10 cellular contexts compared by ENCODE assay signal in genomic region chr13:76879876-76880270, GRCh38. TPM values are rescaled to one million over a fixed set of nuclear protein-coding genes. Genes with fewer than 3 reads are reported as not detected.
A peak's percentile ranks its signal among the peaks of the same experiment; 100 is the strongest.
DNase-seq lines count a peak whose midpoint lies in the region; ATAC-seq, FAIRE-seq and TF ChIP-seq lines count a peak whose summit lies in the region.
"Had no signal": no experiment of that assay in that cellular context is flagged by ENCODE, and none has a peak within 500 bp of the region (broad histone marks: within the 10 kb centered on the region; RNA-seq: fewer than 3 reads in every experiment).

No MANE protein-coding gene starts in this region.

- H4K20me1 ChIP-seq in SK-N-SH (ENCODE audit: insufficient read depth) (no peaks in the 10 kb centered on the region), keratinocyte (ENCODE audit: control insufficient read depth, extremely low read depth, insufficient read depth, low read length) (no peaks in the 10 kb centered on the region)

- H3K4me1 Mint-ChIP-seq in stimulated activated naive CD8-positive, alpha-beta T cell treated with anti-CD3 and anti-CD28 coated beads, Interleukin-15, Interleukin-2, amounts not matched to agents 100 ng/mL and 50 ng/mL, for 24 hours (ENCODE audit: low read depth) = peaks cover 44% of the 10 kb centered on the region

- H3K9ac ChIP-seq in SK-N-SH = no peak overlapping the region; the same call in 1 of the 2 replicates
- H3K9ac ChIP-seq in keratinocyte (ENCODE audit: control insufficient read depth, extremely low read depth, insufficient read depth, low read length) = no peak overlapping the region

- peak overlapping the region; percentile 39 for H3K27ac Mint-ChIP-seq in stimulated activated naive CD8-positive, alpha-beta T cell treated with anti-CD3 and anti-CD28 coated beads, Interleukin-15, Interleukin-2, amounts not matched to agents 100 ng/mL and 50 ng/mL, for 24 hours

- H3K4me1 ChIP-seq in SK-N-SH (ENCODE audit: control insufficient read depth in 1 of 2, insufficient read depth in 2 of 2, low read depth in 1 of 2, low read length in 1 of 2) (peaks cover 11 to 14% of the 10 kb centered on the region in 2 experiments; a peak in 3 of 4 replicates), keratinocyte (ENCODE audit: control insufficient read depth, extremely low read depth, insufficient read depth, low read length) (peaks cover 33% of the 10 kb centered on the region)

- CTCF ChIA-PET in SK-N-SH (lab: Yijun Ruan, JAX) = interaction anchor here (1.0 to 1.4 kb wide), 2 partner anchors 34 to 124 kb away, joined by 3 to 5 read pairs; no protein-coding TSS in a partner anchor

- ATAC-seq in stimulated activated naive CD8-positive, alpha-beta T cell treated with anti-CD3 and anti-CD28 coated beads, Interleukin-15, Interleukin-2, amounts not matched to agents 100 U/mL and 50 U/mL, for 24 hours = no peak

- no peaks in the 10 kb centered on the region for H3K27me3 ChIP-seq in SK-N-SH (ENCODE audit: insufficient read depth)
- H3K27me3 ChIP-seq in keratinocyte (ENCODE audit: control insufficient read depth, extremely low read depth, insufficient read depth, low read length) = no peaks in the 10 kb centered on the region

- peak overlapping the region; percentile 78 to 84 for H3K27ac ChIP-seq in SK-N-SH (ENCODE audit: low read depth in 2 of 2, low read length in 1 of 2)
- H3K27ac ChIP-seq in keratinocyte (ENCODE audit: control insufficient read depth, insufficient read depth, low read length) = peak overlapping the region; percentile 29
- H3K27ac ChIP-seq: C4-2B had no signal

- TF ChIP-seq CTCF in SK-N-SH (IDR thresholded peaks at IDR 0.05) = no peak
- TF ChIP-seq CTCF in keratinocyte (optimal IDR thresholded peaks at IDR 0.05 in 1 of 3, IDR thresholded peaks at IDR 0.05 in 1 of 3, conservative IDR thresholded peaks at IDR 0.05 in 1 of 3; ENCODE audit: extremely low read depth in 1 of 3, insufficient read depth in 2 of 3, low read length in 3 of 3) = no peak

- H3K36me3 ChIP-seq in SK-N-SH (replicated peaks in 1 of 2; ENCODE audit: control insufficient read depth in 1 of 2, insufficient read depth in 2 of 2, low read length in 1 of 2) = no peaks in the 10 kb centered on the region
- no peaks in the 10 kb centered on the region for H3K36me3 ChIP-seq in keratinocyte (ENCODE audit: control insufficient read depth in 2 of 2, extremely low read depth in 1 of 2, insufficient read depth in 2 of 2, low read length in 2 of 2)

- DNase-seq in stimulated activated naive CD8-positive, alpha-beta T cell treated with anti-CD3 and anti-CD28 coated beads, Interleukin-15, Interleukin-2, amounts not matched to agents 100 U/mL and 50 U/mL, for 24 hours = no peak
- no peak for DNase-seq in SK-N-SH
- no peak for DNase-seq in keratinocyte (ENCODE audit: low read depth, low spot score)
- no peak for DNase-seq in retina
- no peak for DNase-seq in superior temporal gyrus (ENCODE audit: extremely low spot score)
- no peak for DNase-seq in A172 (ENCODE audit: low spot score)
- DNase-seq in GM19240 (ENCODE audit: insufficient read length, low spot score) = no peak
- DNase-seq: NCI-H446 had no signal

- no peaks in the 10 kb centered on the region for H3K9me1 ChIP-seq in keratinocyte (ENCODE audit: control insufficient read depth, extremely low read depth, insufficient read depth, low read length)

- 76% methylated on average over 3 of the region's 3 CpGs for WGBS in SK-N-SH (ENCODE audit: low lambda C conversion rate)

- no peaks in the 10 kb centered on the region for H3K9me3 Mint-ChIP-seq in stimulated activated naive CD8-positive, alpha-beta T cell treated with anti-CD3 and anti-CD28 coated beads, Interleukin-15, Interleukin-2, amounts not matched to agents 100 ng/mL and 50 ng/mL, for 24 hours

- H3K79me2 ChIP-seq in SK-N-SH (ENCODE audit: insufficient read depth) = peaks cover 6% of the 10 kb centered on the region; the same call in 1 of the 2 replicates
- H3K79me2 ChIP-seq in keratinocyte (ENCODE audit: control insufficient read depth, insufficient read depth, low read length) = peaks cover 18% of the 10 kb centered on the region

- peak overlapping the region; percentile 67 for H3K4me2 ChIP-seq in SK-N-SH
- peak overlapping the region; percentile 75 for H3K4me2 ChIP-seq in keratinocyte (ENCODE audit: control insufficient read depth, extremely low read depth, insufficient read depth, low read depth, low read length)

- H3K36me3 Mint-ChIP-seq in stimulated activated naive CD8-positive, alpha-beta T cell treated with anti-CD3 and anti-CD28 coated beads, Interleukin-15, Interleukin-2, amounts not matched to agents 100 ng/mL and 50 ng/mL, for 24 hours (ENCODE audit: low read depth) = peaks cover 8% of the 10 kb centered on the region

- no peaks in the 10 kb centered on the region for H3K9me2 ChIP-seq in SK-N-SH

- peaks cover 19% of the 10 kb centered on the region for H3F3A ChIP-seq in SK-N-SH (replicated peaks; ENCODE audit: insufficient read depth)

- H3K4me3 Mint-ChIP-seq in stimulated activated naive CD8-positive, alpha-beta T cell treated with anti-CD3 and anti-CD28 coated beads, Interleukin-15, Interleukin-2, amounts not matched to agents 100 ng/mL and 50 ng/mL, for 24 hours = no peak overlapping the region

- no peak for FAIRE-seq in keratinocyte (lab: Jason Lieb, UNC)

- peaks cover 3% of the 10 kb centered on the region for H3K27me3 Mint-ChIP-seq in stimulated activated naive CD8-positive, alpha-beta T cell treated with anti-CD3 and anti-CD28 coated beads, Interleukin-15, Interleukin-2, amounts not matched to agents 100 ng/mL and 50 ng/mL, for 24 hours

- dilution Hi-C loops in keratinocyte (cut with MboI; ENCODE audit: extremely low pct_ligation_motif_present, low sequenced_read_pairs) = no loop called here

- TF ChIP-seq RAD21 in SK-N-SH (IDR thresholded peaks at IDR 0.05; ENCODE audit: low read length) = no peak

- H2AFZ ChIP-seq in SK-N-SH (ENCODE audit: low read depth) (peak overlapping the region; percentile 76; the same call in 1 of the 2 replicates), keratinocyte (ENCODE audit: control insufficient read depth, low read length) (no peak overlapping the region)

- TF ChIP-seq EP300 in SK-N-SH (IDR thresholded peaks at IDR 0.05; ENCODE audit: borderline replicate concordance in 1 of 2, low read depth in 1 of 2, low read length in 1 of 2) = no peak

- H3K9me3 ChIP-seq in SK-N-SH (no peaks in the 10 kb centered on the region), keratinocyte (ENCODE audit: control insufficient read depth, low read depth, low read length) (no peaks in the 10 kb centered on the region)

- H3K4me3 ChIP-seq in SK-N-SH (ENCODE audit: low read depth in 2 of 2, low read length in 1 of 2) (no peak overlapping the region), keratinocyte (ENCODE audit: control insufficient read depth in 2 of 3, extremely low read depth in 1 of 3, insufficient read depth in 2 of 3, low read depth in 1 of 3, low read length in 3 of 3) (peak overlapping the region in 2 of 3 experiments; percentile 16 to 23)

- POLR2A ChIA-PET in SK-N-SH (lab: Yijun Ruan, JAX) = no interaction called here

TF ChIP-seq in SK-N-SH, 30 proteins besides CTCF, POLR2A, EP300 and RAD21:
- TF ChIP-seq MAX (IDR thresholded peaks at IDR 0.05; ENCODE audit: low read depth) (no peak), JUND (IDR thresholded peaks at IDR 0.05) (no peak), EZH2phosphoT487 (IDR thresholded peaks at IDR 0.05; ENCODE audit: borderline replicate concordance, low read depth) (no peak), SIN3A (IDR thresholded peaks at IDR 0.05; ENCODE audit: borderline replicate concordance, low read depth, low read length) (no peak), SMC3 (IDR thresholded peaks at IDR 0.05; ENCODE audit: low read depth, low read length) (no peak), NFIC (IDR thresholded peaks at IDR 0.05; ENCODE audit: borderline replicate concordance) (no peak), RCOR1 (IDR thresholded peaks at IDR 0.05; ENCODE audit: low read length) (no peak), FOSL2 (IDR thresholded peaks at IDR 0.05; ENCODE audit: borderline replicate concordance, low read depth) (no peak), TAF1 (IDR thresholded peaks at IDR 0.05; ENCODE audit: borderline replicate concordance, low read depth, low read length) (no peak), NRF1 (IDR thresholded peaks at IDR 0.05; ENCODE audit: low read depth, low read length) (no peak), YY1 (IDR thresholded peaks at IDR 0.05; ENCODE audit: low read depth) (no peak), RFX5 (IDR thresholded peaks at IDR 0.05; ENCODE audit: low read length) (no peak), CHD2 (IDR thresholded peaks at IDR 0.05; ENCODE audit: low read length, partially characterized antibody) (no peak), TEAD4 (IDR thresholded peaks at IDR 0.05; ENCODE audit: borderline replicate concordance, insufficient read depth) (no peak)

RNA-seq across cellular contexts. Expression of gene KCTD12, which starts 6.3 kb away (rescaled TPM):
- polyA plus RNA-seq in SK-N-SH (2012; rRNA removed) (0.93 and 1.0 TPM in 2 replicates), keratinocyte (8.9 to 18.9 TPM (median 18.2 TPM) in 3 replicates)
- 1.7 TPM in 2 replicates for polyA plus RNA-seq in SK-N-SH (2012; cell fraction: cytosol; rRNA removed)
- polyA plus RNA-seq in SK-N-SH (2012; cell fraction: nucleus; rRNA removed) = 0.40 and 0.61 TPM in 2 replicates
- polyA plus RNA-seq in keratinocyte (2011; ENCODE audit: low read depth) = 2.1 TPM
- polyA plus RNA-seq in keratinocyte (2011; cell fraction: cytosol; rRNA removed) = 14.5 and 22.9 TPM in 2 replicates
- polyA plus RNA-seq in keratinocyte (2011; cell fraction: nucleus; rRNA removed) = 15.1 and 18.9 TPM in 2 replicates
- 6.3 and 28.6 TPM in 2 replicates for polyA plus RNA-seq in keratinocyte (2012; ENCODE audit: low replicate concordance)
- polyA minus RNA-seq in keratinocyte = 12.8 to 25.6 TPM (median 19.9 TPM) in 3 replicates
- polyA minus RNA-seq in keratinocyte (2011; cell fraction: cytosol; rRNA and poly(A)+ RNA removed) = 34.7 TPM
- polyA minus RNA-seq in keratinocyte (2011; cell fraction: nucleus; rRNA and poly(A)+ RNA removed) = 17.6 and 27.0 TPM in 2 replicates
- 0.78 and 0.79 TPM in 2 replicates for total RNA-seq in A172 (2014; rRNA removed; shearing (Covaris generic))

Comparison
In these comparisons a context has a peak if more than half of its experiments do, and no peak if none do; other contexts are left out.
1. H3K4me3 ChIP-seq: peak in keratinocyte (2 of 3); none in SK-N-SH (0 of 2).